27 cellular contexts compared by ENCODE assay signal in the genomic region with DNA sequence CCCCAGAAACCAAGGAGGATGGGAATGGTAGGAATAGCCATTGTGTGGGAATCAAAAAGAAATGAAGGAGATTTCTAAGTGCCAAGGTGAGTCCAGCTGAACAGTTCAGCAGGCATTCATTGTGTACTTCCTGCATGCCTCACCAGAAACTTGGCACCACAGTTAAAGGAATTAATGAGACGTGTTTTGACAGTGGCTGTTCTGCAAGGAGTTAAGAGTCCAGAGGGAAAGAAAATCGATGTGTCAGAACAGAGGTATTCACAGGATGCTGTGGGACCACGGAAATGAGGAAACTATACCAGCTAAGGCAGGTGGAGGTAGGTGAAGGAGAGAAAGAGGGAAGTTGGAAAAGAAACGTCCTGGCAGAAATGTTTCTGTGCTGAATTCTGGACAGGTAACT.
DNase-seq lines count a peak whose midpoint lies in the region; ATAC-seq, FAIRE-seq and TF ChIP-seq lines count a peak whose summit lies in the region.
"Had no signal": no experiment of that assay in that cellular context is flagged by ENCODE, and none has a peak within 500 bp of the region (broad histone marks: within the 10 kb centered on the region; RNA-seq: fewer than 3 reads in every experiment).

No MANE protein-coding gene starts in this region.

- WGBS in pancreas, 2 donors = 40 to 47% methylated on average over 4 of the region's 4 CpGs

- H3K27ac Mint-ChIP-seq in activated CD4-positive, alpha-beta T cell treated with anti-CD3 and anti-CD28 coated beads, Interleukin-2, amount 10 ng/mL, durations not matched to agents 24 days and 14 days = peak overlapping the region; percentile 81
- H3K27ac Mint-ChIP-seq in T-cell = peak overlapping the region; percentile 55 to 73
- peak overlapping the region; percentile 11 to 42 for H3K27ac Mint-ChIP-seq in effector memory CD8-positive, alpha-beta T cell
- H3K27ac Mint-ChIP-seq: activated B cell treated with CpG ODN at 0.5 μM for 24 hours, endodermal cell, neural progenitor cell had no signal

- no peaks in the 10 kb centered on the region for H3K4me1 ChIP-seq in pancreas
- H3K4me1 ChIP-seq in left ventricle myocardium inferior = no peaks in the 10 kb centered on the region
- H3K4me1 ChIP-seq: A549, body of pancreas, neural progenitor cell, uterus had no signal

- H3K36me3 ChIP-seq in pancreas (no peaks in the 10 kb centered on the region), left ventricle myocardium inferior (no peaks in the 10 kb centered on the region)
- H3K36me3 ChIP-seq: MG63, neural progenitor cell, uterus had no signal

- H3K27me3 ChIP-seq in pancreas (no peaks in the 10 kb centered on the region), left ventricle myocardium inferior (ENCODE audit: low read depth) (peaks cover 42% of the 10 kb centered on the region)
- H3K27me3 ChIP-seq: BLaER1, body of pancreas, neural progenitor cell, spleen, uterus had no signal

- no peak for FAIRE-seq in pancreas (lab: Jason Lieb, UNC)
- FAIRE-seq: A549, colon had no signal

- TF ChIP-seq CTCF in pancreas (IDR thresholded peaks at IDR 0.05) (no peak), left ventricle myocardium inferior (IDR thresholded peaks at IDR 0.05; ENCODE audit: borderline replicate concordance) (no peak)

- POLR2A ChIA-PET in T-cell (lab: Charles Lee) = no interaction called here

- no peak for ATAC-seq in T-cell (replicated peaks in 1 of 4)
- ATAC-seq in effector memory CD8-positive, alpha-beta T cell (replicated peaks) = no peak
- peak; percentile 35 to 65 (median 49) for ATAC-seq in pancreas
- ATAC-seq: A549, body of pancreas had no signal

- peaks cover 57% of the 10 kb centered on the region for H3K4me1 Mint-ChIP-seq in activated CD4-positive, alpha-beta T cell treated with anti-CD3 and anti-CD28 coated beads, Interleukin-2, amount 10 ng/mL, durations not matched to agents 24 days and 14 days
- peaks cover 53 to 65% (median 61%) of the 10 kb centered on the region in 3 donors for H3K4me1 Mint-ChIP-seq in T-cell
- H3K4me1 Mint-ChIP-seq in effector memory CD8-positive, alpha-beta T cell (ENCODE audit: low read depth in 2 of 2) = peaks cover 37 to 59% of the 10 kb centered on the region in 2 donors
- H3K4me1 Mint-ChIP-seq: endodermal cell, H9, neural progenitor cell had no signal

- H3K36me3 Mint-ChIP-seq in activated CD4-positive, alpha-beta T cell treated with anti-CD3 and anti-CD28 coated beads, Interleukin-2, amount 10 ng/mL, durations not matched to agents 24 days and 14 days (ENCODE audit: low read depth) = peaks cover 62% of the 10 kb centered on the region
- H3K36me3 Mint-ChIP-seq in T-cell = peaks cover 49% of the 10 kb centered on the region
- H3K36me3 Mint-ChIP-seq in effector memory CD8-positive, alpha-beta T cell (ENCODE audit: insufficient read depth) = peaks cover 43% of the 10 kb centered on the region

- H3K9me3 Mint-ChIP-seq in activated CD4-positive, alpha-beta T cell treated with anti-CD3 and anti-CD28 coated beads, Interleukin-2, amount 10 ng/mL, durations not matched to agents 24 days and 14 days = peaks cover 8% of the 10 kb centered on the region
- H3K9me3 Mint-ChIP-seq in T-cell = peaks cover 0 to 9% (median 3%) of the 10 kb centered on the region in 3 donors
- H3K9me3 Mint-ChIP-seq in effector memory CD8-positive, alpha-beta T cell = no peaks in the 10 kb centered on the region
- H3K9me3 Mint-ChIP-seq: activated B cell treated with CpG ODN at 0.5 μM for 24 hours, endodermal cell, H9, neural progenitor cell had no signal

- CTCF ChIA-PET in T-cell (lab: Charles Lee) = no interaction called here

- intact Hi-C loops in activated CD4-positive, alpha-beta T cell treated with anti-CD3 and anti-CD28 coated beads, Interleukin-2, amount 10 ng/mL, durations not matched to agents 24 days and 14 days (cut with micrococcal nuclease) = no loop called here
- intact Hi-C loops in pancreas (cut with DNase I) = no loop called here
- intact Hi-C loops in left ventricle myocardium inferior (cut with micrococcal nuclease) = no loop called here

- DNase-seq in activated CD4-positive, alpha-beta T cell treated with anti-CD3 and anti-CD28 coated beads, Interleukin-2, amount 10 ng/mL, durations not matched to agents 24 days and 14 days = no peak
- DNase-seq in activated CD4-positive, alpha-beta T cell treated with anti-CD3 and anti-CD28 coated beads for 4 hours = no peak
- DNase-seq in T-cell (no peak), pancreas (no peak), activated gamma-delta T cell (lab: John Stamatoyannopoulos, UW) (no peak), left ventricle myocardium inferior (no peak)
- DNase-seq in effector memory CD8-positive, alpha-beta T cell = no peak
- no peak for DNase-seq in stimulated activated CD4-positive, alpha-beta T cell treated with anti-CD3 and anti-CD28 coated beads, Interleukin-15, amount 100 ng/mL, for 24 hours
- DNase-seq: activated B cell treated with CpG ODN at 0.5 μM for 24 hours, body of pancreas, DMS 273 treated with DMSO at 0.1 percent for 48 hours, endodermal cell, GF-D8, H9, hypothalamus, IMR-90, MG63, midbrain, NCI-H1694, NCI-H774, OCI-M1, spleen, uterus had no signal

- no peak overlapping the region for H3K4me3 Mint-ChIP-seq in activated CD4-positive, alpha-beta T cell treated with anti-CD3 and anti-CD28 coated beads, Interleukin-2, amount 10 ng/mL, durations not matched to agents 24 days and 14 days
- no peak overlapping the region for H3K4me3 Mint-ChIP-seq in T-cell
- H3K4me3 Mint-ChIP-seq in effector memory CD8-positive, alpha-beta T cell = no peak overlapping the region
- H3K4me3 Mint-ChIP-seq: activated B cell treated with CpG ODN at 0.5 μM for 24 hours, endodermal cell, H9, neural progenitor cell had no signal

- H3K27ac ChIP-seq in pancreas (no peak overlapping the region), left ventricle myocardium inferior (replicated peaks) (no peak overlapping the region)
- H3K27ac ChIP-seq: A549, BLaER1, body of pancreas, neural progenitor cell, spleen, uterus had no signal

- H3K9me3 ChIP-seq in pancreas = no peaks in the 10 kb centered on the region
- no peaks in the 10 kb centered on the region for H3K9me3 ChIP-seq in left ventricle myocardium inferior (replicated peaks)
- H3K9me3 ChIP-seq: A549, body of pancreas, MG63, spleen, uterus had no signal

- no peaks in the 10 kb centered on the region for H3K27me3 Mint-ChIP-seq in activated CD4-positive, alpha-beta T cell treated with anti-CD3 and anti-CD28 coated beads, Interleukin-2, amount 10 ng/mL, durations not matched to agents 24 days and 14 days
- no peaks in the 10 kb centered on the region for H3K27me3 Mint-ChIP-seq in T-cell
- H3K27me3 Mint-ChIP-seq in effector memory CD8-positive, alpha-beta T cell = no peaks in the 10 kb centered on the region

- no peak overlapping the region for H3K4me3 ChIP-seq in pancreas
- H3K4me3 ChIP-seq in left ventricle myocardium inferior = no peak overlapping the region
- H3K4me3 ChIP-seq: A549, BLaER1, body of pancreas, MG63, neural progenitor cell, spleen, uterus had no signal

Comparison
In these comparisons a context has a peak if more than half of its experiments do, and no peak if none do; other contexts are left out.
1. H3K27ac Mint-ChIP-seq: peak in every context shown above with its lines; median percentile 81 in activated CD4-positive, alpha-beta T cell treated with anti-CD3 and anti-CD28 coated beads, Interleukin-2, amount 10 ng/mL, durations not matched to agents 24 days and 14 days; 64 in T-cell; 26 in effector memory CD8-positive, alpha-beta T cell.
2. ATAC-seq: peak in pancreas (4 of 4); none in T-cell (0 of 4) and effector memory CD8-positive, alpha-beta T cell (single experiment).